Comparison of ENCODE assay signal across 8 cellular contexts in the genomic region with DNA sequence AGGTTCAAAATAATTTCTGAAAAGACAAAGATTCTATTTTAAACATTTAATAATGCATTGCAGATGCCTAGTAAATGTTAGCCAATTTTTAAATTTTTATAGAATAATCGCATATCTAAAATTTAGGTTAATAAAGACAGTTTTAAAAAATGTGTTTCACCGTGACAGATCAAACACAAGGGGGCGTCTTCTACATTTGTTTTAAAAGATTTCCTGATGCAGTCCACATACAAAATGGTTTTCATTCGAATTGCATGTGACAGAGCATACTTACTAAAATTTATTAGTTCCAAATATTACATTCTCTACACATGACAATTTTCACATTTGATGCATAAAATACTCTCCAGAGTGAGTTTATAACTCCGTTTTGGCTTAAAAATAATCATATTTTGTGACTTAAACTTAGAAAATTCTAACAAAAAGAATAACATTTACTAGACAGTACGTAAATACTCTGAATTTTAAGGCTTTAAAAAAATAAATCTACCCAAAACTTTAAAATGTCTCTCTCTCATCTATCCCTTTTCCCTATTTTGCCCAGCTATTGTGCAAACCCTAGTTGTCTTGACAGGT.
DNase-seq lines count a peak whose midpoint lies in the region; ATAC-seq and TF ChIP-seq lines count a peak whose summit lies in the region.

No MANE protein-coding gene starts in this region.

- H3K9me2 ChIP-seq in SK-N-SH = no peaks in the 10 kb centered on the region

- WGBS in right cardiac atrium = 29% methylated on average over 6 of the region's 6 CpGs
- WGBS in SK-N-SH (ENCODE audit: low lambda C conversion rate) = 20% methylated on average over 6 of the region's 6 CpGs
- 31 to 37% methylated on average over 6 of the region's 6 CpGs for WGBS in upper lobe of left lung, 2 donors
- WGBS in thyroid gland, 2 donors = 35 to 36% methylated on average over 6 of the region's 6 CpGs

- intact Hi-C loops in right cardiac atrium (cut with DNase I) (loop anchor here in 3 of 4 donors (5.0 to 10.0 kb wide), 3 partner anchors 65 to 73 kb away; no protein-coding TSS in a partner anchor), thyroid gland (cut with DNase I) (no loop called here)

- H3K9me3 ChIP-seq in right atrium auricular region = no peaks in the 10 kb centered on the region
- H3K9me3 ChIP-seq in right cardiac atrium (ENCODE audit: control insufficient read depth, low read length) = no peaks in the 10 kb centered on the region
- H3K9me3 ChIP-seq in SK-N-SH = no peaks in the 10 kb centered on the region
- H3K9me3 ChIP-seq in upper lobe of left lung = no peaks in the 10 kb centered on the region
- H3K9me3 ChIP-seq in thyroid gland = no peaks in the 10 kb centered on the region

- TF ChIP-seq EP300 in SK-N-SH (IDR thresholded peaks at IDR 0.05; ENCODE audit: borderline replicate concordance in 1 of 2, low read depth in 1 of 2, low read length in 1 of 2) (no peak), upper lobe of left lung (IDR thresholded peaks at IDR 0.05) (no peak)

- H3K4me1 ChIP-seq in right atrium auricular region (no peaks in the 10 kb centered on the region), right cardiac atrium (ENCODE audit: control insufficient read depth, insufficient read depth, low read length) (no peaks in the 10 kb centered on the region), SK-N-SH (ENCODE audit: control insufficient read depth in 1 of 2, insufficient read depth in 2 of 2, low read depth in 1 of 2, low read length in 1 of 2) (no peaks in the 10 kb centered on the region), upper lobe of left lung (no peaks in the 10 kb centered on the region), thyroid gland (no peaks in the 10 kb centered on the region)

- H3F3A ChIP-seq in SK-N-SH (replicated peaks; ENCODE audit: insufficient read depth) = no peaks in the 10 kb centered on the region

- POLR2A ChIA-PET in SK-N-SH (lab: Yijun Ruan, JAX) = no interaction called here

- no peaks in the 10 kb centered on the region for H4K20me1 ChIP-seq in SK-N-SH (ENCODE audit: insufficient read depth)

- H3K79me2 ChIP-seq in SK-N-SH (ENCODE audit: insufficient read depth) = no peaks in the 10 kb centered on the region

- ATAC-seq in right cardiac atrium (no peak), upper lobe of left lung (ENCODE audit: low FRiP score in 2 of 2) (peak in 1 of 2 donors; percentile 40), GM21381 (IDR thresholded peaks at IDR 0.05; ENCODE audit: unreplicated experiment) (no peak)

- CTCF ChIA-PET in SK-N-SH (lab: Yijun Ruan, JAX) = interaction anchor here (1.0 to 1.8 kb wide), 8 partner anchors 11 to 1976 kb away, joined by 3 to 7 read pairs (median 4); no protein-coding TSS in a partner anchor

- TF ChIP-seq CTCF in right atrium auricular region (IDR thresholded peaks at IDR 0.05) (peak; percentile 48 to 73), SK-N-SH (IDR thresholded peaks at IDR 0.05) (peak; percentile 78), upper lobe of left lung (IDR thresholded peaks at IDR 0.05) (peak in 5 of 6 experiments; percentile 15 to 53 (median 44)), thyroid gland (IDR thresholded peaks at IDR 0.05) (peak in 3 of 6 experiments; percentile 43 to 55 (median 53))

- H3K27ac ChIP-seq in right atrium auricular region = no peak overlapping the region
- H3K27ac ChIP-seq in right cardiac atrium (ENCODE audit: low read length) = no peak overlapping the region
- H3K27ac ChIP-seq in SK-N-SH (ENCODE audit: low read depth in 2 of 2, low read length in 1 of 2) = no peak overlapping the region
- no peak overlapping the region for H3K27ac ChIP-seq in upper lobe of left lung
- no peak overlapping the region for H3K27ac ChIP-seq in thyroid gland

- TF ChIP-seq POLR2A in upper lobe of left lung (IDR thresholded peaks at IDR 0.05) (no peak), thyroid gland (IDR thresholded peaks at IDR 0.05) (no peak)

- H3K4me3 ChIP-seq in right atrium auricular region (no peak overlapping the region), right cardiac atrium (ENCODE audit: low read length) (no peak overlapping the region), SK-N-SH (ENCODE audit: low read depth in 2 of 2, low read length in 1 of 2) (no peak overlapping the region; a peak in 1 of 4 replicates), upper lobe of left lung (no peak overlapping the region), thyroid gland (replicated peaks in 1 of 3) (no peak overlapping the region)

- no peak overlapping the region for H3K4me2 ChIP-seq in SK-N-SH

- DNase-seq in right atrium auricular region (ENCODE audit: low spot score) (no peak), right cardiac atrium (no peak), SK-N-SH (peak; percentile 40), globus pallidus (ENCODE audit: low spot score) (peak; percentile 69), upper lobe of left lung (no peak), thyroid gland (no peak), NCI-H1048 (lab: John Stamatoyannopoulos, UW) (no peak)

- TF ChIP-seq RAD21 in SK-N-SH (IDR thresholded peaks at IDR 0.05; ENCODE audit: low read length) = peak; percentile 74

- no peak overlapping the region for H3K9ac ChIP-seq in SK-N-SH

- H3K27me3 ChIP-seq in right atrium auricular region (no peaks in the 10 kb centered on the region), right cardiac atrium (ENCODE audit: control insufficient read depth, insufficient read depth) (no peaks in the 10 kb centered on the region), SK-N-SH (ENCODE audit: insufficient read depth) (no peaks in the 10 kb centered on the region), upper lobe of left lung (no peaks in the 10 kb centered on the region), thyroid gland (no peaks in the 10 kb centered on the region)

- H2AFZ ChIP-seq in SK-N-SH (ENCODE audit: low read depth) = 0 out of 2 replicates have a peak overlapping the region, but pooled peaks have one; percentile 16

- H3K36me3 ChIP-seq in right atrium auricular region (no peaks in the 10 kb centered on the region), SK-N-SH (replicated peaks in 1 of 2; ENCODE audit: control insufficient read depth in 1 of 2, insufficient read depth in 2 of 2, low read length in 1 of 2) (no peaks in the 10 kb centered on the region), upper lobe of left lung (no peaks in the 10 kb centered on the region), thyroid gland (no peaks in the 10 kb centered on the region)

TF ChIP-seq in SK-N-SH, 30 proteins besides CTCF, POLR2A, EP300 and RAD21:
- TF ChIP-seq ELF1 (IDR thresholded peaks at IDR 0.05) (no peak), SMC3 (IDR thresholded peaks at IDR 0.05; ENCODE audit: low read depth, low read length) (peak; percentile 58), JUND (IDR thresholded peaks at IDR 0.05) (no peak), RFX5 (IDR thresholded peaks at IDR 0.05; ENCODE audit: low read length) (no peak)

Comparison
In these comparisons a context has a peak if more than half of its experiments do, and no peak if none do; other contexts are left out.
1. DNase-seq: peak in SK-N-SH (single experiment) and globus pallidus (single experiment); none in right atrium auricular region (single experiment), right cardiac atrium (0 of 3), upper lobe of left lung (0 of 2), thyroid gland (0 of 2) and NCI-H1048 (single experiment).